23 cellular contexts compared by ENCODE assay signal in the genomic region with DNA sequence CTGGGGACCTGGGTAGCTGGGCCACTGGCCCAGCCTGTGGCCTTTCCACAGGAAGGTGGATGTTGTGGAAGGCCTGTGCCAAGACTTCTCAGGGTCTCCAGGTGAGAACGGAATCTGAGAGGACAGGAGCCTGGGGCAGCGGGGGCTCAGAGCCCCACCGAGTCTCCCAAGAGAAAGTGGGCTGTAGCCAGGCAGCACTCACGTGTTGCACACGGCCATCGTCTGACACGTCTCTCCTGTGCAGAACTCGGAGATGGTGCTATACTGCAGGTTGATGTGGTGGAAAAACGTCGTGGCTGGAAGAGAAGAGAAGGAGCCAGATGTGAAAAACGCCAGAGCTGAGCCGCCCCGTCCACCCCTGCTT. TPM values are rescaled to one million over a fixed set of nuclear protein-coding genes. Genes with fewer than 3 reads are reported as not detected.
DNase-seq lines count a peak whose midpoint lies in the region; ATAC-seq, FAIRE-seq and TF ChIP-seq lines count a peak whose summit lies in the region.
"Had no signal": no experiment of that assay in that cellular context is flagged by ENCODE, and none has a peak within 500 bp of the region (broad histone marks: within the 10 kb centered on the region; RNA-seq: fewer than 3 reads in every experiment).

No MANE protein-coding gene starts in this region.

- H3K4me3 ChIP-seq in right lobe of liver (no peak overlapping the region), HepG2 (replicated peaks in 1 of 3; ENCODE audit: insufficient read depth in 1 of 3, low read depth in 2 of 3, low read length in 3 of 3) (no peak overlapping the region), stomach (no peak overlapping the region), aorta (ENCODE audit: low read length in 2 of 2) (no peak overlapping the region)
- H3K4me3 ChIP-seq: GM23248, HAP-1, Peyer's patch had no signal

- no peaks in the 10 kb centered on the region for H3K79me2 ChIP-seq in HepG2 (ENCODE audit: insufficient read depth, low read length)

- DNase-seq in right lobe of liver (peak in 2 of 3 donors; percentile 7 to 23), HepG2 (ENCODE audit: low spot score) (no peak), neural crest cell (ENCODE audit: low read depth, low spot score) (no peak), stomach (no peak), aorta (peak; percentile 32 to 45), UCSD-AML1 (lab: John Stamatoyannopoulos, UW; ENCODE audit: unreplicated experiment) (no peak), inferior parietal cortex (ENCODE audit: extremely low spot score) (no peak), NCI-H748 treated with DMSO at 0.1 percent for 48 hours (lab: John Stamatoyannopoulos, UW) (no peak)
- DNase-seq: 8988T; Caco-2; CD4-positive, CD25-positive, alpha-beta regulatory T cell; GM23248; MM.1S; NCI-H1092; NCI-H1436 treated with DMSO at 0.1 percent for 48 hours; NCI-H2081; NCI-H446 treated with DMSO at 0.1 percent for 48 hours; NCI-H69 had no signal

- no peak overlapping the region for H3K4me3 Mint-ChIP-seq in neural crest cell
- H3K4me3 Mint-ChIP-seq: B cell; CD4-positive, CD25-positive, alpha-beta regulatory T cell had no signal

- H3K36me3 ChIP-seq in right lobe of liver (peaks cover 0 to 27% (median 8%) of the 10 kb centered on the region in 4 donors), HepG2 (replicated peaks in 1 of 2; ENCODE audit: control insufficient read depth in 1 of 2, insufficient read depth in 2 of 2, low read length in 2 of 2) (peaks cover 14 to 27% of the 10 kb centered on the region in 2 experiments; a peak in 4 of 5 replicates), stomach (peaks cover 31 to 68% (median 61%) of the 10 kb centered on the region in 4 donors), aorta (ENCODE audit: control insufficient read depth in 1 of 2, insufficient read depth in 2 of 2, low read length in 1 of 2) (peaks cover 0 to 2% of the 10 kb centered on the region in 2 donors)
- H3K36me3 ChIP-seq: HAP-1 had no signal

- peak overlapping the region; percentile 4 for H3K27ac Mint-ChIP-seq in neural crest cell (ENCODE audit: unreplicated experiment)
- H3K27ac Mint-ChIP-seq: B cell; CD4-positive, CD25-positive, alpha-beta regulatory T cell had no signal

- H3K4me1 Mint-ChIP-seq in neural crest cell = no peaks in the 10 kb centered on the region

- no TSS peak for BruUV-seq in HepG2 (replicated peaks; lab: Mats Ljungman, UMichigan)

- in situ Hi-C loops in HepG2 (cut with HindIII; ENCODE audit: extremely low pct_ligation_motif_present, low pct_unique_long_range_greater_than_20kb) = no loop called here

- TF ChIP-seq CTCF in right lobe of liver (IDR thresholded peaks at IDR 0.05) = no peak
- no peak for TF ChIP-seq CTCF in HepG2 (CRISPR knock-in tag; IDR thresholded peaks at IDR 0.05)
- TF ChIP-seq CTCF in neural crest cell (conservative IDR thresholded peaks at IDR 0.05) = no peak
- no peak for TF ChIP-seq CTCF in stomach (IDR thresholded peaks at IDR 0.05)

- TF ChIP-seq EP300 in HepG2 (IDR thresholded peaks at IDR 0.05; ENCODE audit: low read depth in 2 of 2, low read length in 2 of 2) (no peak), HepG2 (CRISPR knock-in tag; IDR thresholded peaks at IDR 0.05; ENCODE audit: borderline replicate concordance) (no peak), stomach (IDR thresholded peaks at IDR 0.05) (no peak)

- TF ChIP-seq POLR2A in right lobe of liver (IDR thresholded peaks at IDR 0.05) = no peak
- TF ChIP-seq POLR2A in HepG2 (IDR thresholded peaks at IDR 0.05; ENCODE audit: insufficient read depth in 1 of 2, low read depth in 2 of 2, low read length in 2 of 2) = no peak
- no peak for TF ChIP-seq POLR2A in stomach (IDR thresholded peaks at IDR 0.05)

- no CpG with 5 or more reads among the region's 13 CpGs for WGBS in right lobe of liver (ENCODE audit: insufficient coverage, low coverage, low lambda C conversion rate, missing lambda C conversion rate)
- WGBS in HepG2 (ENCODE audit: low lambda C conversion rate) = 85% methylated on average over 13 of the region's 13 CpGs
- 79 to 92% (median 83%) methylated on average over 12 to 13 of the region's 13 CpGs for WGBS in stomach, 5 donors
- WGBS in aorta, 2 donors = 80 to 81% methylated on average over 13 of the region's 13 CpGs

- POLR2A ChIA-PET in HepG2 (lab: Yijun Ruan, JAX) = no interaction called here

- H4K20me1 ChIP-seq in HepG2 (ENCODE audit: insufficient read depth, low read length) = peaks cover 2% of the 10 kb centered on the region; the same call in 1 of the 2 replicates

- no peak overlapping the region for H3K4me2 ChIP-seq in HepG2 (ENCODE audit: low read depth, low read length)

- CTCF ChIA-PET in HepG2 (lab: Yijun Ruan, JAX; ENCODE audit: low intra/inter-chr PET ratio, low total read pairs) = no interaction called here

- H3K27me3 ChIP-seq in right lobe of liver (no peaks in the 10 kb centered on the region), HepG2 (ENCODE audit: control insufficient read depth in 1 of 2, insufficient read depth in 2 of 2, low read length in 2 of 2) (no peaks in the 10 kb centered on the region), stomach (no peaks in the 10 kb centered on the region), aorta (ENCODE audit: control insufficient read depth in 1 of 2, insufficient read depth in 2 of 2, low read length in 1 of 2) (no peaks in the 10 kb centered on the region)
- H3K27me3 ChIP-seq: Peyer's patch had no signal

- H3K9me3 ChIP-seq in right lobe of liver (no peaks in the 10 kb centered on the region), HepG2 (ENCODE audit: low read length) (no peaks in the 10 kb centered on the region), stomach (no peaks in the 10 kb centered on the region), aorta (ENCODE audit: control insufficient read depth, low read length) (no peaks in the 10 kb centered on the region)
- H3K9me3 ChIP-seq: Caco-2, HAP-1, Peyer's patch had no signal

- no peaks in the 10 kb centered on the region for H3K9me3 Mint-ChIP-seq in neural crest cell
- H3K9me3 Mint-ChIP-seq: CD4-positive, CD25-positive, alpha-beta regulatory T cell had no signal

- TF ChIP-seq RAD21 in HepG2 (CRISPR knock-in tag; IDR thresholded peaks at IDR 0.05) = no peak

- no peaks in the 10 kb centered on the region for H3K27me3 Mint-ChIP-seq in neural crest cell (ENCODE audit: low read depth)
- H3K27me3 Mint-ChIP-seq: B cell; CD4-positive, CD25-positive, alpha-beta regulatory T cell had no signal

- no peaks in the 10 kb centered on the region for H3K4me1 ChIP-seq in right lobe of liver
- H3K4me1 ChIP-seq in HepG2 (ENCODE audit: insufficient read depth, low read length) = no peaks in the 10 kb centered on the region
- peaks cover 37 to 69% (median 51%) of the 10 kb centered on the region in 4 donors for H3K4me1 ChIP-seq in stomach
- no peaks in the 10 kb centered on the region for H3K4me1 ChIP-seq in aorta (ENCODE audit: control insufficient read depth in 1 of 2, insufficient read depth in 2 of 2, low read length in 2 of 2)
- H3K4me1 ChIP-seq: Caco-2, HAP-1 had no signal

- no peaks in the 10 kb centered on the region for H3K36me3 Mint-ChIP-seq in neural crest cell (ENCODE audit: low read depth)

- H3K9ac ChIP-seq in HepG2 (ENCODE audit: insufficient read depth, low read depth, low read length) = no peak overlapping the region
- H3K9ac ChIP-seq: GM23248 had no signal

- ATAC-seq in right lobe of liver (no peak), HepG2 (no peak), aorta (ENCODE audit: low FRiP score) (no peak)
- ATAC-seq: Right ventricle myocardium inferior had no signal

- no peak for FAIRE-seq in HepG2 (lab: Jason Lieb, UNC)
- FAIRE-seq: G401.6 had no signal

- H3K27ac ChIP-seq in right lobe of liver = no peak overlapping the region
- no peak overlapping the region for H3K27ac ChIP-seq in HepG2 (ENCODE audit: extremely low read length, insufficient read depth, low read length)
- H3K27ac ChIP-seq in stomach = peak overlapping the region in 3 of 5 donors; percentile 83 to 84 (median 84)
- H3K27ac ChIP-seq in aorta (ENCODE audit: low read depth in 1 of 2, low read length in 2 of 2) = peak overlapping the region in 1 of 2 donors; percentile 9
- H3K27ac ChIP-seq: GM23248 had no signal

- intact Hi-C loops in right lobe of liver (cut with DNase I) = no loop called here
- intact Hi-C loops in HepG2 (cut with micrococcal nuclease; ENCODE audit: unreplicated experiment) = no loop called here
- intact Hi-C loops in stomach (cut with DNase I; ENCODE audit: low total_unique reads) = no loop called here
- intact Hi-C loops in aorta (cut with DNase I) = loop anchor here in 1 of 2 donors (10.0 kb wide), 1 partner anchor 205 kb away; no protein-coding TSS in a partner anchor

- H2AFZ ChIP-seq in HepG2 (ENCODE audit: low read length) = no peak overlapping the region
- H2AFZ ChIP-seq: GM23248 had no signal

TF ChIP-seq in HepG2, 621 proteins besides CTCF, POLR2A, EP300 and RAD21 (continues in another document):
- no peak for TF ChIP-seq ZNF260 (CRISPR knock-in tag; IDR thresholded peaks at IDR 0.05; ENCODE audit: borderline replicate concordance, low read depth)

RNA-seq across cellular contexts. Expression of a gene that starts 6.4 kb away (rescaled TPM):
- total RNA-seq in right lobe of liver (10 to 100 TPM in 5 of 6 experiments, 1 to 10 TPM in 1; 8.5 to 17.0 (median 14.1) TPM), HepG2 (2016; rRNA removed; fragmentation: Illumina TruSeq; extraction: Trizol) (21.8 and 22.3 TPM in 2 replicates), neural crest cell (17.3 and 19.3 TPM in 2 replicates), stomach (10 to 100 TPM; 11.3 to 40.6 (median 18.1) TPM), aorta (10 to 100 TPM; 51.3 to 65.8 TPM)
- total RNA-seq in HepG2 (2016; cell fraction: cytosol; rRNA removed; fragmentation: Illumina TruSeq; extraction: Trizol; ENCODE audit: low read depth) = 10.4 and 12.3 TPM in 2 replicates
- 21.2 and 23.8 TPM in 2 replicates for total RNA-seq in HepG2 (2016; cell fraction: insoluble cytoplasmic fraction; rRNA removed; fragmentation: Illumina TruSeq; extraction: Trizol)
- total RNA-seq in HepG2 (2016; cell fraction: membrane; rRNA removed; fragmentation: Illumina TruSeq; extraction: Trizol) = 16.9 and 20.1 TPM in 2 replicates
- 12.2 and 12.9 TPM in 2 replicates for total RNA-seq in HepG2 (2016; cell fraction: nucleus; rRNA removed; fragmentation: Illumina TruSeq; extraction: Trizol)
- polyA plus RNA-seq in HepG2 (2011; rRNA removed) (27.7 and 37.6 TPM in 2 replicates), stomach (10 to 100 TPM; 27.9 to 46.3 (median 37.3) TPM), aorta (100 to 1,000 TPM in 1 of 2 donors, 10 to 100 TPM in 1; 32.4 to 104 TPM)
- polyA plus RNA-seq in HepG2 (2011; cell fraction: cytosol; rRNA removed) = 24.6 and 33.1 TPM in 2 replicates
- polyA plus RNA-seq in HepG2 (2011; cell fraction: nucleus; rRNA removed) = 72.4 and 74.8 TPM in 2 replicates
- polyA plus RNA-seq in HepG2 (2012) = 15.8 and 25.3 TPM in 2 replicates
- polyA plus RNA-seq in HepG2 (2016; cell fraction: cytosol; fragmentation: Illumina TruSeq; extraction: Trizol; ENCODE audit: low read depth) = 8.6 and 10.0 TPM in 2 replicates
- polyA plus RNA-seq in HepG2 (2016; cell fraction: insoluble cytoplasmic fraction; fragmentation: Illumina TruSeq; extraction: Trizol; ENCODE audit: low read depth) = 23.8 and 24.4 TPM in 2 replicates
- 15.0 and 16.7 TPM in 2 replicates for polyA plus RNA-seq in HepG2 (2016; cell fraction: membrane; fragmentation: Illumina TruSeq; extraction: Trizol; ENCODE audit: low read depth)
- polyA plus RNA-seq in HepG2 (2016; cell fraction: nucleus; fragmentation: Illumina TruSeq; extraction: Trizol; ENCODE audit: insufficient read depth, low read depth) = 23.4 and 24.8 TPM in 2 replicates
- 21.3 and 36.0 TPM in 2 replicates for polyA minus RNA-seq in HepG2 (2011; rRNA and poly(A)+ RNA removed; ENCODE audit: low replicate concordance)
- 7.4 and 16.7 TPM in 2 replicates for polyA minus RNA-seq in HepG2 (2011; cell fraction: cytosol; rRNA and poly(A)+ RNA removed)
- polyA minus RNA-seq in HepG2 (2011; cell fraction: nucleus; rRNA and poly(A)+ RNA removed) = 8.7 and 9.8 TPM in 2 replicates

Comparison
In these comparisons a context has a peak if more than half of its experiments do, and no peak if none do; other contexts are left out.
1. DNase-seq: peak in right lobe of liver (2 of 3) and aorta (2 of 2); none in HepG2 (single experiment), neural crest cell (single experiment), stomach (single experiment), UCSD-AML1 (single experiment), inferior parietal cortex (single experiment) and NCI-H748 treated with DMSO at 0.1 percent for 48 hours (single experiment).
2. H3K27ac ChIP-seq: peak in stomach (3 of 5); none in right lobe of liver (0 of 3) and HepG2 (single experiment).